8 cellular contexts compared by ENCODE assay signal in genomic region chr19:57821095-57821890, GRCh38. TPM values are rescaled to one million over a fixed set of nuclear protein-coding genes. Genes with fewer than 3 reads are reported as not detected.
DNase-seq lines count a peak whose midpoint lies in the region; ATAC-seq and TF ChIP-seq lines count a peak whose summit lies in the region.
"Not testable (repeated sequence)": the region's sequence is repeated elsewhere in the genome, so short reads cannot be mapped to it uniquely, and the experiment has no call there.

No MANE protein-coding gene starts in this region.

- not testable (repeated sequence) for H3K4me3 ChIP-seq in Caco-2 (ENCODE audit: low read depth, low read length)

- not testable (repeated sequence) for ATAC-seq in T-cell (replicated peaks in 1 of 4); natural killer cell treated with Interleukin-12 subunit alpha and Interleukin-12 subunit beta and Interleukin-15 and Interleukin-18, amount 100 ng/mL, for 72 hours

- H3K9me3 Mint-ChIP-seq in Caco-2 (ENCODE audit: unreplicated experiment); IgD-negative memory B cell; T-cell; activated T-helper 2 cell treated with anti-CD3 and anti-CD28 coated beads, Interferon-gamma antibody, Interleukin-2, Interleukin-4, amounts not matched to agents 10 μg/mL and 5 μg/mL and 100 μg/mL, durations not matched to agents 14 hours and 24 hours and 36 hours; dendritic cell treated with granulocyte-macrophage colony-stimulating factor and Interleukin-4, amounts not matched to agents 40 ng/mL and 50 ng/mL, for 4 days; immature natural killer cell; natural killer cell treated with Interleukin-12 subunit alpha and Interleukin-12 subunit beta and Interleukin-15 and Interleukin-18, amount 100 ng/mL, for 72 hours; stimulated activated naive CD8-positive, alpha-beta T cell treated with anti-CD3 and anti-CD28 coated beads, Interleukin-15, Interleukin-2, amounts not matched to agents 100 ng/mL and 50 ng/mL, for 24 hours: not testable (repeated sequence)

- not testable (repeated sequence) for BruUV-seq in Caco-2 (replicated peaks; lab: Mats Ljungman, UMichigan)

- intact Hi-C loops in Caco-2 (cut with micrococcal nuclease; ENCODE audit: unreplicated experiment); activated T-helper 2 cell treated with anti-CD3 and anti-CD28 coated beads, Interferon-gamma antibody, Interleukin-2, Interleukin-4, amounts not matched to agents 10 μg/mL and 5 μg/mL and 100 μg/mL, durations not matched to agents 14 hours and 24 hours and 36 hours (cut with micrococcal nuclease); dendritic cell treated with granulocyte-macrophage colony-stimulating factor and Interleukin-4, amounts not matched to agents 40 ng/mL and 50 ng/mL, for 4 days (cut with micrococcal nuclease): not testable (repeated sequence)

- H3K27me3 ChIP-seq in Caco-2 (replicated peaks; ENCODE audit: control insufficient read depth, insufficient read depth, low read length), result not testable (repeated sequence)

- DNase-seq in Caco-2, result peak; percentile 54 to 74
- DNase-seq in T-cell; activated T-helper 2 cell treated with anti-CD3 and anti-CD28 coated beads, Interferon-gamma antibody, Interleukin-2, Interleukin-4, amounts not matched to agents 10 μg/mL and 5 μg/mL and 100 μg/mL, durations not matched to agents 14 hours and 24 hours and 36 hours (ENCODE audit: low spot score); immature natural killer cell; natural killer cell treated with Interleukin-12 subunit alpha and Interleukin-12 subunit beta and Interleukin-15 and Interleukin-18, amount 100 ng/mL, for 72 hours (ENCODE audit: low spot score): not testable (repeated sequence)

- POLR2A ChIA-PET in Caco-2 (lab: Charles Lee), result not testable (repeated sequence)
- POLR2A ChIA-PET in T-cell (lab: Charles Lee), result interaction anchor here (0.6 kb wide), 2 partner anchors 77 to 213 kb away, joined by 3 to 5 read pairs; no protein-coding TSS in a partner anchor

- peaks cover 50% of the 10 kb centered on the region for H3K4me1 Mint-ChIP-seq in Caco-2 (ENCODE audit: low read depth, unreplicated experiment)
- H3K4me1 Mint-ChIP-seq in IgD-negative memory B cell, result peaks cover 33 to 43% (median 42%) of the 10 kb centered on the region in 3 donors
- H3K4me1 Mint-ChIP-seq in T-cell, result peaks cover 56 to 59% (median 58%) of the 10 kb centered on the region in 3 donors
- peaks cover 31% of the 10 kb centered on the region for H3K4me1 Mint-ChIP-seq in activated T-helper 2 cell treated with anti-CD3 and anti-CD28 coated beads, Interferon-gamma antibody, Interleukin-2, Interleukin-4, amounts not matched to agents 10 μg/mL and 5 μg/mL and 100 μg/mL, durations not matched to agents 14 hours and 24 hours and 36 hours (ENCODE audit: low read depth)
- H3K4me1 Mint-ChIP-seq in dendritic cell treated with granulocyte-macrophage colony-stimulating factor and Interleukin-4, amounts not matched to agents 40 ng/mL and 50 ng/mL, for 4 days (ENCODE audit: low read depth), result peaks cover 41% of the 10 kb centered on the region
- H3K4me1 Mint-ChIP-seq in immature natural killer cell, result peaks cover 37 to 62% of the 10 kb centered on the region in 2 donors
- peaks cover 39 to 41% of the 10 kb centered on the region in 2 donors for H3K4me1 Mint-ChIP-seq in natural killer cell treated with Interleukin-12 subunit alpha and Interleukin-12 subunit beta and Interleukin-15 and Interleukin-18, amount 100 ng/mL, for 72 hours (ENCODE audit: low read depth in 2 of 2)
- peaks cover 58% of the 10 kb centered on the region for H3K4me1 Mint-ChIP-seq in stimulated activated naive CD8-positive, alpha-beta T cell treated with anti-CD3 and anti-CD28 coated beads, Interleukin-15, Interleukin-2, amounts not matched to agents 100 ng/mL and 50 ng/mL, for 24 hours (ENCODE audit: low read depth)

- not testable (repeated sequence) for TF ChIP-seq CTCF in Caco-2 (IDR thresholded peaks at IDR 0.05; ENCODE audit: insufficient read depth in 1 of 2, low read depth in 1 of 2, low read length in 1 of 2, severe bottlenecking in 1 of 2, unreplicated experiment in 1 of 2)

- H3K4me3 Mint-ChIP-seq in Caco-2 (ENCODE audit: unreplicated experiment), result peak overlapping the region; percentile 98
- peak overlapping the region; percentile 83 to 99 (median 96) for H3K4me3 Mint-ChIP-seq in IgD-negative memory B cell
- peak overlapping the region; percentile 96 to 98 (median 97) for H3K4me3 Mint-ChIP-seq in T-cell
- peak overlapping the region; percentile 95 for H3K4me3 Mint-ChIP-seq in activated T-helper 2 cell treated with anti-CD3 and anti-CD28 coated beads, Interferon-gamma antibody, Interleukin-2, Interleukin-4, amounts not matched to agents 10 μg/mL and 5 μg/mL and 100 μg/mL, durations not matched to agents 14 hours and 24 hours and 36 hours (ENCODE audit: low read depth)
- H3K4me3 Mint-ChIP-seq in dendritic cell treated with granulocyte-macrophage colony-stimulating factor and Interleukin-4, amounts not matched to agents 40 ng/mL and 50 ng/mL, for 4 days, result not testable (repeated sequence)
- H3K4me3 Mint-ChIP-seq in immature natural killer cell, result peak overlapping the region; percentile 47 to 99 (median 97)
- H3K4me3 Mint-ChIP-seq in natural killer cell treated with Interleukin-12 subunit alpha and Interleukin-12 subunit beta and Interleukin-15 and Interleukin-18, amount 100 ng/mL, for 72 hours, result peak overlapping the region; percentile 94
- peak overlapping the region; percentile 99 for H3K4me3 Mint-ChIP-seq in stimulated activated naive CD8-positive, alpha-beta T cell treated with anti-CD3 and anti-CD28 coated beads, Interleukin-15, Interleukin-2, amounts not matched to agents 100 ng/mL and 50 ng/mL, for 24 hours

- H3K36me3 ChIP-seq in Caco-2 (ENCODE audit: control insufficient read depth, insufficient read depth, low read length), result not testable (repeated sequence)

- peaks cover 50% of the 10 kb centered on the region for H3K4me1 ChIP-seq in Caco-2

- CTCF ChIA-PET in Caco-2 (lab: Charles Lee), result not testable (repeated sequence)
- CTCF ChIA-PET in T-cell (lab: Charles Lee), result interaction anchor here in 1 of 2 donors (0.8 kb wide), 1 partner anchor 11 kb away, joined by 3 read pairs; no protein-coding TSS in a partner anchor

- H3K27me3 Mint-ChIP-seq in Caco-2 (ENCODE audit: insufficient read depth, unreplicated experiment); IgD-negative memory B cell; T-cell; activated T-helper 2 cell treated with anti-CD3 and anti-CD28 coated beads, Interferon-gamma antibody, Interleukin-2, Interleukin-4, amounts not matched to agents 10 μg/mL and 5 μg/mL and 100 μg/mL, durations not matched to agents 14 hours and 24 hours and 36 hours (ENCODE audit: low read depth); dendritic cell treated with granulocyte-macrophage colony-stimulating factor and Interleukin-4, amounts not matched to agents 40 ng/mL and 50 ng/mL, for 4 days; immature natural killer cell (ENCODE audit: low read depth in 3 of 3); natural killer cell treated with Interleukin-12 subunit alpha and Interleukin-12 subunit beta and Interleukin-15 and Interleukin-18, amount 100 ng/mL, for 72 hours; stimulated activated naive CD8-positive, alpha-beta T cell treated with anti-CD3 and anti-CD28 coated beads, Interleukin-15, Interleukin-2, amounts not matched to agents 100 ng/mL and 50 ng/mL, for 24 hours: not testable (repeated sequence)

- peaks cover 67% of the 10 kb centered on the region for H3K36me3 Mint-ChIP-seq in Caco-2 (ENCODE audit: insufficient read depth, unreplicated experiment)
- H3K36me3 Mint-ChIP-seq in IgD-negative memory B cell, immature natural killer cell: not testable (repeated sequence)
- peaks cover 25% of the 10 kb centered on the region for H3K36me3 Mint-ChIP-seq in T-cell
- peaks cover 62% of the 10 kb centered on the region for H3K36me3 Mint-ChIP-seq in activated T-helper 2 cell treated with anti-CD3 and anti-CD28 coated beads, Interferon-gamma antibody, Interleukin-2, Interleukin-4, amounts not matched to agents 10 μg/mL and 5 μg/mL and 100 μg/mL, durations not matched to agents 14 hours and 24 hours and 36 hours (ENCODE audit: low read depth)
- H3K36me3 Mint-ChIP-seq in dendritic cell treated with granulocyte-macrophage colony-stimulating factor and Interleukin-4, amounts not matched to agents 40 ng/mL and 50 ng/mL, for 4 days (ENCODE audit: low read depth), result peaks cover 64% of the 10 kb centered on the region
- peaks cover 16% of the 10 kb centered on the region for H3K36me3 Mint-ChIP-seq in natural killer cell treated with Interleukin-12 subunit alpha and Interleukin-12 subunit beta and Interleukin-15 and Interleukin-18, amount 100 ng/mL, for 72 hours
- H3K36me3 Mint-ChIP-seq in stimulated activated naive CD8-positive, alpha-beta T cell treated with anti-CD3 and anti-CD28 coated beads, Interleukin-15, Interleukin-2, amounts not matched to agents 100 ng/mL and 50 ng/mL, for 24 hours (ENCODE audit: low read depth), result peaks cover 47% of the 10 kb centered on the region

- H3K27ac Mint-ChIP-seq in Caco-2 (ENCODE audit: unreplicated experiment), result peak overlapping the region; percentile 94
- peak overlapping the region in 1 of 3 donors; percentile 87 for H3K27ac Mint-ChIP-seq in IgD-negative memory B cell
- peak overlapping the region in 1 of 2 donors; percentile 96 for H3K27ac Mint-ChIP-seq in T-cell
- not testable (repeated sequence) for H3K27ac Mint-ChIP-seq in activated T-helper 2 cell treated with anti-CD3 and anti-CD28 coated beads, Interferon-gamma antibody, Interleukin-2, Interleukin-4, amounts not matched to agents 10 μg/mL and 5 μg/mL and 100 μg/mL, durations not matched to agents 14 hours and 24 hours and 36 hours
- peak overlapping the region; percentile 91 for H3K27ac Mint-ChIP-seq in dendritic cell treated with granulocyte-macrophage colony-stimulating factor and Interleukin-4, amounts not matched to agents 40 ng/mL and 50 ng/mL, for 4 days
- peak overlapping the region in 5 of 6 donors; percentile 85 to 98 (median 95) for H3K27ac Mint-ChIP-seq in immature natural killer cell
- H3K27ac Mint-ChIP-seq in natural killer cell treated with Interleukin-12 subunit alpha and Interleukin-12 subunit beta and Interleukin-15 and Interleukin-18, amount 100 ng/mL, for 72 hours, result peak overlapping the region; percentile 96 to 99
- peak overlapping the region; percentile 98 for H3K27ac Mint-ChIP-seq in stimulated activated naive CD8-positive, alpha-beta T cell treated with anti-CD3 and anti-CD28 coated beads, Interleukin-15, Interleukin-2, amounts not matched to agents 100 ng/mL and 50 ng/mL, for 24 hours

- H3K9me3 ChIP-seq in Caco-2, result not testable (repeated sequence)

RNA-seq across cellular contexts. Expression of gene ZNF552, which starts 6.6 kb away (rescaled TPM):
- total RNA-seq in Caco-2 (2022), result 38.6 and 48.2 TPM in 2 replicates
- polyA plus RNA-seq in IgD-negative memory B cell, result 6.8 TPM
- 10 to 100 TPM; 12.7 to 18.9 (median 16.2) TPM for total RNA-seq in T-cell
- total RNA-seq in activated T-helper 2 cell treated with anti-CD3 and anti-CD28 coated beads, Interferon-gamma antibody, Interleukin-2, Interleukin-4, amounts not matched to agents 10 μg/mL and 5 μg/mL and 100 μg/mL, durations not matched to agents 14 hours and 24 hours and 36 hours, result 7.2 and 8.5 TPM in 2 replicates
- 1 to 10 TPM; 4.4 to 6.7 (median 5.2) TPM for polyA plus RNA-seq in immature natural killer cell
- total RNA-seq in natural killer cell treated with Interleukin-12 subunit alpha and Interleukin-12 subunit beta and Interleukin-15 and Interleukin-18, amount 100 ng/mL, for 72 hours, result 10 to 100 TPM in 1 of 2 donors, 1 to 10 TPM in 1; 6.8 to 10.9 TPM

RNA-seq across cellular contexts. Expression of gene ZNF587B, which starts 8.8 kb away (rescaled TPM):
- 32.5 and 35.4 TPM in 2 replicates for total RNA-seq in Caco-2 (2022)
- 3.2 TPM for polyA plus RNA-seq in IgD-negative memory B cell
- total RNA-seq in T-cell, result 10 to 100 TPM; 16.5 to 27.7 (median 22.8) TPM
- 20.8 and 21.3 TPM in 2 replicates for total RNA-seq in activated T-helper 2 cell treated with anti-CD3 and anti-CD28 coated beads, Interferon-gamma antibody, Interleukin-2, Interleukin-4, amounts not matched to agents 10 μg/mL and 5 μg/mL and 100 μg/mL, durations not matched to agents 14 hours and 24 hours and 36 hours
- polyA plus RNA-seq in immature natural killer cell, result 1 to 10 TPM in 2 of 3 donors, not detected in 1; 1.3 to 1.4 TPM
- 10 to 100 TPM; 19.2 to 43.2 TPM for total RNA-seq in natural killer cell treated with Interleukin-12 subunit alpha and Interleukin-12 subunit beta and Interleukin-15 and Interleukin-18, amount 100 ng/mL, for 72 hours

RNA-seq across cellular contexts. Expression of gene ZNF587, which starts 28.4 kb away (rescaled TPM):
- total RNA-seq in Caco-2 (2022) (70.5 and 78.0 TPM in 2 replicates), T-cell (10 to 100 TPM; 56.6 to 60.5 (median 56.8) TPM)
- polyA plus RNA-seq in IgD-negative memory B cell (10.5 TPM), immature natural killer cell (1 to 10 TPM in 2 of 3 donors, not detected in 1; 1.9 to 8.1 TPM)
- 29.7 and 32.1 TPM in 2 replicates for total RNA-seq in activated T-helper 2 cell treated with anti-CD3 and anti-CD28 coated beads, Interferon-gamma antibody, Interleukin-2, Interleukin-4, amounts not matched to agents 10 μg/mL and 5 μg/mL and 100 μg/mL, durations not matched to agents 14 hours and 24 hours and 36 hours
- 10 to 100 TPM; 34.5 to 72.5 TPM for total RNA-seq in natural killer cell treated with Interleukin-12 subunit alpha and Interleukin-12 subunit beta and Interleukin-15 and Interleukin-18, amount 100 ng/mL, for 72 hours

RNA-seq across cellular contexts. Expression of gene ZNF586, which starts 51.8 kb away (rescaled TPM):
- total RNA-seq in Caco-2 (2022) (6.2 and 9.1 TPM in 2 replicates), T-cell (10 to 100 TPM; 34.0 to 46.9 (median 40.1) TPM)
- polyA plus RNA-seq in IgD-negative memory B cell (19.5 TPM), immature natural killer cell (10 to 100 TPM in 2 of 3 donors, 1 to 10 TPM in 1; 8.1 to 14.6 (median 10.4) TPM)
- 11.4 and 13.4 TPM in 2 replicates for total RNA-seq in activated T-helper 2 cell treated with anti-CD3 and anti-CD28 coated beads, Interferon-gamma antibody, Interleukin-2, Interleukin-4, amounts not matched to agents 10 μg/mL and 5 μg/mL and 100 μg/mL, durations not matched to agents 14 hours and 24 hours and 36 hours
- total RNA-seq in natural killer cell treated with Interleukin-12 subunit alpha and Interleukin-12 subunit beta and Interleukin-15 and Interleukin-18, amount 100 ng/mL, for 72 hours, result 10 to 100 TPM; 19.4 to 20.1 TPM
